Comparison of ENCODE assay signal across 14 cellular contexts in genomic region chr12:89884917-89885316, GRCh38.
"Had no signal": no experiment of that assay in that cellular context is flagged by ENCODE, and none has a peak within 500 bp of the region (broad histone marks: within the 10 kb centered on the region; RNA-seq: fewer than 3 reads in every experiment).

No MANE protein-coding gene starts in this region.

- H3K4me1 ChIP-seq: ascending aorta, left ventricle myocardium inferior, tibial artery, vagina had no signal

- H3K4me3 ChIP-seq: ascending aorta, left ventricle myocardium inferior, skin epidermis, tibial artery, vagina had no signal

- DNase-seq: activated CD4-positive, alpha-beta T cell treated with anti-CD3 and anti-CD28 coated beads for 36 hours; activated CD8-positive, alpha-beta memory T cell treated with anti-CD3 and anti-CD28 coated beads, Interleukin-2, amount 50 U/mL, for 48 hours; activated CD8-positive, alpha-beta T cell treated with anti-CD3 and anti-CD28 coated beads, Interleukin-2, amount 10 ng/mL, durations not matched to agents 7 days and 5 days; activated naive CD8-positive, alpha-beta T cell treated with anti-CD3 and anti-CD28 coated beads, Interleukin-2, amount 50 U/mL, for 24 hours; effector CD8-positive, alpha-beta T cell; kidney; left ventricle myocardium inferior; retina; tibial artery had no signal

- ATAC-seq: activated CD4-positive, alpha-beta T cell treated with anti-CD3 and anti-CD28 coated beads for 36 hours; activated CD8-positive, alpha-beta T cell treated with anti-CD3 and anti-CD28 coated beads, Interleukin-2, amount 10 ng/mL, durations not matched to agents 7 days and 5 days; activated naive CD8-positive, alpha-beta T cell treated with anti-CD3 and anti-CD28 coated beads, Interleukin-2, amount 50 U/mL, for 24 hours had no signal

- H3K9me3 ChIP-seq: ascending aorta, left ventricle myocardium inferior, neutrophil, tibial artery, vagina had no signal

- H3K27ac ChIP-seq: ascending aorta, left ventricle myocardium inferior, neutrophil, skin epidermis, tibial artery, vagina, VCaP had no signal

- H3K36me3 ChIP-seq: ascending aorta, left ventricle myocardium inferior, neutrophil, tibial artery, vagina had no signal

- H3K27me3 ChIP-seq: ascending aorta, neutrophil, tibial artery, vagina had no signal
